ENCODE assay signal across 1 cellular context in the genomic region with DNA sequence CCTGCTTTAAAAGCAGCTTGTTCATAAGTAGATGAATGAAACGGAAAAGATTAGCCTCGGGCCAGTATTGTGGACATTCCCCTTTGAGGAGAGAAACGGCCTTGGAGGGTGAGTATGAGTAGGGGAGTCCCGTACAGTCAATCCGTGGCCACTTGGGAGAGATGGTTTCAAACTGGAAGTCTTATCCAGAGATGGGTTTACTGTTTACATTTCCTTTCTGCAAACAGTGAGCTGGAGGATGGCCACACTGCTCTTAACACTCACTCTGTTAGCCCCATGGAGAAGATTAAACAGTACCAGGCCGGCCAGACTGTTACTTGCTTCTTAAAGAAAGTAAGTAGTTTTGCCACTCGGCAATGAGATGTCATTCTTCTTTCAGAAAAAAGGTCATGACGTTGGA.
TF ChIP-seq lines count a peak whose summit lies in the region.

No MANE protein-coding gene starts in this region.

TF ChIP-seq in IMR-90, 13 proteins besides CTCF, POLR2A, EP300 and RAD21:
- TF ChIP-seq, protein P1, sequence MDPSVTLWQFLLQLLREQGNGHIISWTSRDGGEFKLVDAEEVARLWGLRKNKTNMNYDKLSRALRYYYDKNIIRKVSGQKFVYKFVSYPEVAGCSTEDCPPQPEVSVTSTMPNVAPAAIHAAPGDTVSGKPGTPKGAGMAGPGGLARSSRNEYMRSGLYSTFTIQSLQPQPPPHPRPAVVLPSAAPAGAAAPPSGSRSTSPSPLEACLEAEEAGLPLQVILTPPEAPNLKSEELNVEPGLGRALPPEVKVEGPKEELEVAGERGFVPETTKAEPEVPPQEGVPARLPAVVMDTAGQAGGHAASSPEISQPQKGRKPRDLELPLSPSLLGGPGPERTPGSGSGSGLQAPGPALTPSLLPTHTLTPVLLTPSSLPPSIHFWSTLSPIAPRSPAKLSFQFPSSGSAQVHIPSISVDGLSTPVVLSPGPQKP (IDR thresholded peaks at IDR 0.05; ENCODE audit: borderline replicate concordance, low read depth, low read length): no peak
- no peak for TF ChIP-seq SMC3 (IDR thresholded peaks at IDR 0.05; ENCODE audit: low read depth, low read length)
- no peak for TF ChIP-seq CHD1 (IDR thresholded peaks at IDR 0.05; ENCODE audit: low read depth, low read length)
- TF ChIP-seq MAZ (IDR thresholded peaks at IDR 0.05; ENCODE audit: borderline replicate concordance, low read depth, low read length): no peak
- no peak for TF ChIP-seq FOS (IDR thresholded peaks at IDR 0.05; ENCODE audit: low read depth, low read length)
- TF ChIP-seq BHLHE40 (IDR thresholded peaks at IDR 0.05; ENCODE audit: low read depth, low read length): no peak
- TF ChIP-seq CEBPB (IDR thresholded peaks at IDR 0.05; ENCODE audit: low read depth, low read length): no peak
- TF ChIP-seq, protein P2, sequence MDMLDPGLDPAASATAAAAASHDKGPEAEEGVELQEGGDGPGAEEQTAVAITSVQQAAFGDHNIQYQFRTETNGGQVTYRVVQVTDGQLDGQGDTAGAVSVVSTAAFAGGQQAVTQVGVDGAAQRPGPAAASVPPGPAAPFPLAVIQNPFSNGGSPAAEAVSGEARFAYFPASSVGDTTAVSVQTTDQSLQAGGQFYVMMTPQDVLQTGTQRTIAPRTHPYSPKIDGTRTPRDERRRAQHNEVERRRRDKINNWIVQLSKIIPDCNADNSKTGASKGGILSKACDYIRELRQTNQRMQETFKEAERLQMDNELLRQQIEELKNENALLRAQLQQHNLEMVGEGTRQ (IDR thresholded peaks at IDR 0.05; ENCODE audit: low read depth, low read length): no peak
- TF ChIP-seq MXI1 (IDR thresholded peaks at IDR 0.05; ENCODE audit: borderline replicate concordance, low read depth, low read length): no peak
- TF ChIP-seq RCOR1 (IDR thresholded peaks at IDR 0.05; ENCODE audit: insufficient replicate concordance, low read length): no peak
- no peak for TF ChIP-seq NFE2L2 (IDR thresholded peaks at IDR 0.05; ENCODE audit: low read depth, low read length)
- TF ChIP-seq RFX5 (IDR thresholded peaks at IDR 0.05; ENCODE audit: low read depth, low read length): no peak
- no peak for TF ChIP-seq MAFK (IDR thresholded peaks at IDR 0.05; ENCODE audit: low read depth, low read length)
TF ChIP-seq in IMR-90: peak in this region for 0.
